Comparison of ENCODE assay signal across 1 cellular context in the genomic region with DNA sequence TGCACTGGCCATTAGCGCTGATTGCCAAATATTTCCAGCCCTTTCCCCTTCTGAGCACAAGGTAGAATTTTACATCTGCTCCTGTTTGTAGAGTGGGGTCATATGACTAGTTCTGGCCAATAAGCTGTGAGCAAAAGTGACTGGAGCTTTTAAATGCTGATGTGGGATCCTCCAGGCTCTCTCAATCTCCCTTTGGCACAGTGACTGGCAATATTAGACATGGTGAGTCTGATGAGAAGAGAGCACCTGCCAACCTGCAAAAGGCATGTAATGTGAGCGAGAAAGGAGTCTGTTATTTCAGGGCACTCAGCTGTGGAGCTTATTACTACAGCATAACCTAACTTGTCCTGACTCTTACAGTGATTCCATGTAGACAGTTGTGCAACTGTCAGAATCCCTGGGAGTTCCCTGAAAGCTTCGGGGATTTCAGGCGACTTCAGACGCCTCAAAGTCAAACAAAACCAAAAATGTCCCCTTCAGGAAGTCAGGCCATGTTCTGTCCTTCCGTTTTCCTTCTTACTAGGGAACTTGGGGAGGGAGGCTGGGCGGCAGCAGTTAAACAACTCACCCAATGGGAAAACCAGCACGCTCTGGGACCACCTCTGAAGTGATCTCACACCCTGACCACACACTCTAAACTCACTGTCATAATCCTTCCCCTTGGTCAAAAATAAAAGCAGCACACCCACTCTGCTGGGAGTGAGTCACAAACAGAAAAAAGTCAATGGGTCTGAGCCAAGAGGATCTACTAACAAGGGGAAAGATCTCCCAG.
TF ChIP-seq lines count a peak whose summit lies in the region.

No MANE protein-coding gene starts in this region.

TF ChIP-seq in GM12878, 131 proteins besides CTCF, POLR2A, EP300 and RAD21 (continued from another document):
- TF ChIP-seq CUX1 (IDR thresholded peaks at IDR 0.05; ENCODE audit: insufficient replicate concordance, low read depth, low read length) (peak; percentile 13), SMAD1 (IDR thresholded peaks at IDR 0.05; ENCODE audit: low read depth, partially characterized antibody) (peak; percentile 62), DPF2 (IDR thresholded peaks at IDR 0.05) (peak; percentile 87), TCF7 (IDR thresholded peaks at IDR 0.05; ENCODE audit: borderline replicate concordance) (peak; percentile 26; the same call in 1 of the 2 replicates), STAT3 (IDR thresholded peaks at IDR 0.05; ENCODE audit: low read depth, low read length) (no peak), GATAD2B (conservative IDR thresholded peaks at IDR 0.05; ENCODE audit: low read depth) (peak; percentile 90), ZBED1 (IDR thresholded peaks at IDR 0.05; ENCODE audit: borderline replicate concordance) (peak; percentile 83; the same call in 1 of the 2 replicates), MTA2 (IDR thresholded peaks at IDR 0.05; ENCODE audit: low read depth) (peak; percentile 91), ATF7 (IDR thresholded peaks at IDR 0.05; ENCODE audit: low read depth) (peak; percentile 95), PAX5 (IDR thresholded peaks at IDR 0.05; ENCODE audit: borderline replicate concordance, low read depth, low read length) (0 out of 2 replicates have a peak, but pooled peaks have one; percentile 42), PML (IDR thresholded peaks at IDR 0.05; ENCODE audit: low read length) (peak; percentile 64; the same call in 1 of the 2 replicates), JUNB (IDR thresholded peaks at IDR 0.05) (peak; percentile 85), GABPA (IDR thresholded peaks at IDR 0.05; ENCODE audit: low read depth) (peak; percentile 10; the same call in 1 of the 2 replicates), ATF2 (IDR thresholded peaks at IDR 0.05; ENCODE audit: low read length) (peak; percentile 96), KDM1A (IDR thresholded peaks at IDR 0.05; ENCODE audit: borderline replicate concordance) (no peak), IRF4 (IDR thresholded peaks at IDR 0.05; ENCODE audit: low read depth, low read length) (no peak), NR2F1 (conservative IDR thresholded peaks at IDR 0.05) (0 out of 2 replicates have a peak, but pooled peaks have one; percentile 48), SREBF2 (IDR thresholded peaks at IDR 0.05; ENCODE audit: low read length) (no peak), CBFB (IDR thresholded peaks at IDR 0.05; ENCODE audit: low read depth) (peak; percentile 76), SUZ12 (IDR thresholded peaks at IDR 0.05; ENCODE audit: unreplicated experiment) (no peak), RELA (IDR thresholded peaks at IDR 0.05; ENCODE audit: borderline replicate concordance, partially characterized antibody) (no peak), BHLHE40 (IDR thresholded peaks at IDR 0.05; ENCODE audit: borderline replicate concordance in 1 of 2, low read depth in 2 of 2, low read length in 1 of 2) (peak; percentile 76 to 79), CREM (IDR thresholded peaks at IDR 0.05; ENCODE audit: low read depth) (peak; percentile 83)
- TF ChIP-seq, protein P1, sequence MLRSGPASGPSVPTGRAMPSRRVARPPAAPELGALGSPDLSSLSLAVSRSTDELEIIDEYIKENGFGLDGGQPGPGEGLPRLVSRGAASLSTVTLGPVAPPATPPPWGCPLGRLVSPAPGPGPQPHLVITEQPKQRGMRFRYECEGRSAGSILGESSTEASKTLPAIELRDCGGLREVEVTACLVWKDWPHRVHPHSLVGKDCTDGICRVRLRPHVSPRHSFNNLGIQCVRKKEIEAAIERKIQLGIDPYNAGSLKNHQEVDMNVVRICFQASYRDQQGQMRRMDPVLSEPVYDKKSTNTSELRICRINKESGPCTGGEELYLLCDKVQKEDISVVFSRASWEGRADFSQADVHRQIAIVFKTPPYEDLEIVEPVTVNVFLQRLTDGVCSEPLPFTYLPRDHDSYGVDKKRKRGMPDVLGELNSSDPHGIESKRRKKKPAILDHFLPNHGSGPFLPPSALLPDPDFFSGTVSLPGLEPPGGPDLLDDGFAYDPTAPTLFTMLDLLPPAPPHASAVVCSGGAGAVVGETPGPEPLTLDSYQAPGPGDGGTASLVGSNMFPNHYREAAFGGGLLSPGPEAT (IDR thresholded peaks at IDR 0.05; ENCODE audit: low read depth), result peak; percentile 98
- TF ChIP-seq, protein P2, sequence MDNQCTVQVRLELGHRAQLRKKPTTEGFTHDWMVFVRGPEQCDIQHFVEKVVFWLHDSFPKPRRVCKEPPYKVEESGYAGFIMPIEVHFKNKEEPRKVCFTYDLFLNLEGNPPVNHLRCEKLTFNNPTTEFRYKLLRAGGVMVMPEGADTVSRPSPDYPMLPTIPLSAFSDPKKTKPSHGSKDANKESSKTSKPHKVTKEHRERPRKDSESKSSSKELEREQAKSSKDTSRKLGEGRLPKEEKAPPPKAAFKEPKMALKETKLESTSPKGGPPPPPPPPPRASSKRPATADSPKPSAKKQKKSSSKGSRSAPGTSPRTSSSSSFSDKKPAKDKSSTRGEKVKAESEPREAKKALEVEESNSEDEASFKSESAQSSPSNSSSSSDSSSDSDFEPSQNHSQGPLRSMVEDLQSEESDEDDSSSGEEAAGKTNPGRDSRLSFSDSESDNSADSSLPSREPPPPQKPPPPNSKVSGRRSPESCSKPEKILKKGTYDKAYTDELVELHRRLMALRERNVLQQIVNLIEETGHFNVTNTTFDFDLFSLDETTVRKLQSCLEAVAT (IDR thresholded peaks at IDR 0.05), result peak; percentile 97
